In genomic region chr6:95819939-95820338, GRCh38 we compare ENCODE assay signal across 13 cellular contexts.
A peak's percentile ranks its signal among the peaks of the same experiment; 100 is the strongest.
DNase-seq lines count a peak whose midpoint lies in the region; ATAC-seq, FAIRE-seq and TF ChIP-seq lines count a peak whose summit lies in the region.
"Had no signal": no experiment of that assay in that cellular context is flagged by ENCODE, and none has a peak within 500 bp of the region (broad histone marks: within the 10 kb centered on the region; RNA-seq: fewer than 3 reads in every experiment).

No MANE protein-coding gene starts in this region.

- no peaks in the 10 kb centered on the region for H4K20me1 ChIP-seq in HepG2 (ENCODE audit: insufficient read depth, low read length)

- H3K27ac Mint-ChIP-seq in WTC11 (no peak overlapping the region), type B pancreatic cell (no peak overlapping the region)
- H3K27ac Mint-ChIP-seq: activated T-helper 1 cell treated with anti-CD3 and anti-CD28 coated beads, Interleukin-12 subunit alpha, Interleukin-12 subunit beta, Interleukin-2, Interleukin-4 antibody, amounts not matched to agents 30 ng/mL and 10 ng/mL and 1 ng/mL, durations not matched to agents 14 hours and 24 hours and 36 hours; stimulated activated effector memory CD8-positive, alpha-beta T cell treated with anti-CD3 and anti-CD28 coated beads, Interleukin-12 subunit alpha, Interleukin-12 subunit beta, amount 100 ng/mL, for 72 hours had no signal

- intact Hi-C loops in HepG2 (cut with micrococcal nuclease; ENCODE audit: unreplicated experiment) (loop anchor here (5.0 kb wide), 1 partner anchor 243 kb away; the partner anchor contains the start of gene MANEA), right lobe of liver (cut with DNase I) (no loop called here), gastrocnemius medialis (cut with DNase I; ENCODE audit: low total_unique reads) (no loop called here)

- FAIRE-seq in HepG2 (lab: Jason Lieb, UNC), result no peak

- H3K36me3 Mint-ChIP-seq in WTC11, result no peaks in the 10 kb centered on the region
- H3K36me3 Mint-ChIP-seq in type B pancreatic cell, result no peaks in the 10 kb centered on the region
- H3K36me3 Mint-ChIP-seq: stimulated activated effector memory CD8-positive, alpha-beta T cell treated with anti-CD3 and anti-CD28 coated beads, Interleukin-12 subunit alpha, Interleukin-12 subunit beta, amount 100 ng/mL, for 72 hours had no signal

- POLR2A ChIA-PET in HepG2 (lab: Yijun Ruan, JAX) (interaction anchor here (1.4 kb wide), 1 partner anchor 15 kb away, joined by 4 read pairs; no protein-coding TSS in a partner anchor), WTC11 (lab: Charles Lee) (no interaction called here)

- H3K4me2 ChIP-seq in HepG2 (ENCODE audit: low read depth, low read length), result no peak overlapping the region

- no peak for ATAC-seq in HepG2
- ATAC-seq in right lobe of liver, result no peak
- ATAC-seq in WTC11, result peak; percentile 69
- no peak for ATAC-seq in gastrocnemius medialis
- ATAC-seq: stimulated activated effector memory CD8-positive, alpha-beta T cell treated with anti-CD3 and anti-CD28 coated beads, Interleukin-12 subunit alpha, Interleukin-12 subunit beta, amount 100 ng/mL, for 72 hours had no signal

- H3K9ac ChIP-seq in HepG2 (ENCODE audit: insufficient read depth, low read depth, low read length), result no peak overlapping the region

- no peak overlapping the region for H3K4me3 Mint-ChIP-seq in WTC11
- H3K4me3 Mint-ChIP-seq in type B pancreatic cell, result no peak overlapping the region
- H3K4me3 Mint-ChIP-seq: activated T-helper 1 cell treated with anti-CD3 and anti-CD28 coated beads, Interleukin-12 subunit alpha, Interleukin-12 subunit beta, Interleukin-2, Interleukin-4 antibody, amounts not matched to agents 30 ng/mL and 10 ng/mL and 1 ng/mL, durations not matched to agents 14 hours and 24 hours and 36 hours; stimulated activated effector memory CD8-positive, alpha-beta T cell treated with anti-CD3 and anti-CD28 coated beads, Interleukin-12 subunit alpha, Interleukin-12 subunit beta, amount 100 ng/mL, for 72 hours had no signal

- H3K36me3 ChIP-seq in HepG2 (replicated peaks in 1 of 2; ENCODE audit: control insufficient read depth in 1 of 2, insufficient read depth in 2 of 2, low read length in 2 of 2) (no peaks in the 10 kb centered on the region), right lobe of liver (no peaks in the 10 kb centered on the region), gastrocnemius medialis (no peaks in the 10 kb centered on the region)
- H3K36me3 ChIP-seq: prostate gland had no signal

- H3K79me2 ChIP-seq in HepG2 (ENCODE audit: insufficient read depth, low read length), result no peaks in the 10 kb centered on the region

- in situ Hi-C loops in HepG2 (cut with HindIII; ENCODE audit: extremely low pct_ligation_motif_present, low pct_unique_long_range_greater_than_20kb) (no loop called here), KBM-7 (cut with MboI; ENCODE audit: low pct_unique_long_range_greater_than_20kb, low sequenced_read_pairs) (no loop called here), gastrocnemius medialis (cut with MboI; ENCODE audit: low sequenced_read_pairs in 4 of 4) (no loop called here)

- no peak for TF ChIP-seq RAD21 in HepG2 (CRISPR knock-in tag; IDR thresholded peaks at IDR 0.05)

- BruUV-seq in HepG2 (replicated peaks; lab: Mats Ljungman, UMichigan), result no TSS peak

- H3K4me1 ChIP-seq in HepG2 (ENCODE audit: insufficient read depth, low read length) (peaks cover 39% of the 10 kb centered on the region), right lobe of liver (peaks cover 0 to 13% (median 5%) of the 10 kb centered on the region in 4 donors), gastrocnemius medialis (no peaks in the 10 kb centered on the region)
- H3K4me1 ChIP-seq: prostate gland had no signal

- H3K27ac ChIP-seq in HepG2 (ENCODE audit: extremely low read length, insufficient read depth, low read length) (no peak overlapping the region), right lobe of liver (no peak overlapping the region), gastrocnemius medialis (no peak overlapping the region)
- H3K27ac ChIP-seq: prostate gland had no signal

- H3K27me3 Mint-ChIP-seq in WTC11 (ENCODE audit: low read depth), result peaks cover 13% of the 10 kb centered on the region
- H3K27me3 Mint-ChIP-seq in type B pancreatic cell, result no peaks in the 10 kb centered on the region

- H3K4me1 Mint-ChIP-seq in WTC11, result peaks cover 19% of the 10 kb centered on the region
- H3K4me1 Mint-ChIP-seq in type B pancreatic cell (ENCODE audit: unreplicated experiment), result no peaks in the 10 kb centered on the region
- H3K4me1 Mint-ChIP-seq: stimulated activated effector memory CD8-positive, alpha-beta T cell treated with anti-CD3 and anti-CD28 coated beads, Interleukin-12 subunit alpha, Interleukin-12 subunit beta, amount 100 ng/mL, for 72 hours had no signal

- no peaks in the 10 kb centered on the region for H3K9me3 ChIP-seq in HepG2 (ENCODE audit: low read length)
- no peaks in the 10 kb centered on the region for H3K9me3 ChIP-seq in right lobe of liver
- H3K9me3 ChIP-seq in gastrocnemius medialis, result no peaks in the 10 kb centered on the region
- H3K9me3 ChIP-seq: prostate gland had no signal

- no peak overlapping the region for H2AFZ ChIP-seq in HepG2 (ENCODE audit: low read length)

- H3K27me3 ChIP-seq in HepG2 (ENCODE audit: control insufficient read depth in 1 of 2, insufficient read depth in 2 of 2, low read length in 2 of 2) (no peaks in the 10 kb centered on the region), right lobe of liver (no peaks in the 10 kb centered on the region), gastrocnemius medialis (no peaks in the 10 kb centered on the region)

- TF ChIP-seq EP300 in HepG2 (IDR thresholded peaks at IDR 0.05; ENCODE audit: low read depth in 2 of 2, low read length in 2 of 2), result no peak
- no peak for TF ChIP-seq EP300 in HepG2 (CRISPR knock-in tag; IDR thresholded peaks at IDR 0.05; ENCODE audit: borderline replicate concordance)

- CTCF ChIA-PET in HepG2 (lab: Yijun Ruan, JAX; ENCODE audit: low intra/inter-chr PET ratio, low total read pairs) (interaction anchor here (0.8 kb wide), 1 partner anchor 171 kb away, joined by 3 read pairs; no protein-coding TSS in a partner anchor), WTC11 (lab: Charles Lee) (interaction anchor here (0.7 to 1.4 kb wide), 6 partner anchors 9 to 202 kb away, joined by 3 to 4 read pairs (median 4); no protein-coding TSS in a partner anchor)

- 83% methylated on average over 1 of the region's 2 CpGs for WGBS in HepG2 (ENCODE audit: low lambda C conversion rate)
- no CpG with 5 or more reads among the region's 2 CpGs for WGBS in right lobe of liver (ENCODE audit: insufficient coverage, low coverage, low lambda C conversion rate, missing lambda C conversion rate)

- peak; percentile 20; the same call in 1 of the 2 replicates for TF ChIP-seq CTCF in HepG2 (CRISPR knock-in tag; IDR thresholded peaks at IDR 0.05)
- peak in 2 of 4 donors; percentile 17 to 24 for TF ChIP-seq CTCF in right lobe of liver (IDR thresholded peaks at IDR 0.05)
- no peak for TF ChIP-seq CTCF in WTC11 (IDR thresholded peaks at IDR 0.05)
- peak; percentile 36 for TF ChIP-seq CTCF in type B pancreatic cell (conservative IDR thresholded peaks at IDR 0.05)
- TF ChIP-seq CTCF in gastrocnemius medialis (IDR thresholded peaks at IDR 0.05 in 4 of 5, conservative IDR thresholded peaks at IDR 0.05 in 1 of 5), result no peak

- DNase-seq in HepG2 (ENCODE audit: low spot score) (no peak), right lobe of liver (no peak), KBM-7 (peak; percentile 9), WTC11 (ENCODE audit: low spot score) (peak; percentile 28), type B pancreatic cell (ENCODE audit: extremely low spot score, unreplicated experiment) (no peak), NCI-H524 (lab: John Stamatoyannopoulos, UW) (no peak), NCI-H524 treated with DMSO at 0.1 percent for 48 hours (lab: John Stamatoyannopoulos, UW) (no peak), gastrocnemius medialis (no peak)
- DNase-seq: activated CD4-positive, CD25-positive, alpha-beta regulatory T cell treated with anti-CD3 and anti-CD28 coated beads, Interleukin-2, amount 50 U/mL, for 72 hours; aorta had no signal

- H3K9me3 Mint-ChIP-seq in WTC11 (peaks cover 15% of the 10 kb centered on the region), type B pancreatic cell (no peaks in the 10 kb centered on the region)

- no peak overlapping the region for H3K4me3 ChIP-seq in HepG2 (replicated peaks in 1 of 3; ENCODE audit: insufficient read depth in 1 of 3, low read depth in 2 of 3, low read length in 3 of 3)
- no peak overlapping the region for H3K4me3 ChIP-seq in right lobe of liver
- no peak overlapping the region for H3K4me3 ChIP-seq in gastrocnemius medialis
- H3K4me3 ChIP-seq: prostate gland had no signal

- TF ChIP-seq POLR2A in HepG2 (IDR thresholded peaks at IDR 0.05; ENCODE audit: insufficient read depth in 1 of 2, low read depth in 2 of 2, low read length in 2 of 2) (no peak), right lobe of liver (IDR thresholded peaks at IDR 0.05) (no peak), gastrocnemius medialis (IDR thresholded peaks at IDR 0.05) (no peak)

TF ChIP-seq in HepG2, 621 proteins besides CTCF, POLR2A, EP300 and RAD21 (continues in another document):
- no peak for TF ChIP-seq FOXJ3 (CRISPR knock-in tag; IDR thresholded peaks at IDR 0.05; ENCODE audit: borderline replicate concordance)
- TF ChIP-seq ZNF563 (CRISPR knock-in tag; IDR thresholded peaks at IDR 0.05), result no peak
- no peak for TF ChIP-seq MAZ (IDR thresholded peaks at IDR 0.05; ENCODE audit: borderline replicate concordance, low read depth, low read length)
- TF ChIP-seq MAZ (CRISPR knock-in tag; IDR thresholded peaks at IDR 0.05; ENCODE audit: low read depth), result no peak
- TF ChIP-seq GZF1 (CRISPR knock-in tag; IDR thresholded peaks at IDR 0.05), result no peak

TF ChIP-seq in WTC11, 78 proteins besides CTCF, POLR2A, EP300 and RAD21 (continues in another document):
- no peak for TF ChIP-seq FOXJ3 (CRISPR knock-in tag; IDR thresholded peaks at IDR 0.05; ENCODE audit: borderline replicate concordance)

Comparison
In these comparisons a context has a peak if more than half of its experiments do, and no peak if none do; other contexts are left out.
1. DNase-seq: peak in KBM-7 (single experiment) and WTC11 (single experiment); none in HepG2 (single experiment), right lobe of liver (0 of 3), type B pancreatic cell (single experiment), NCI-H524 (0 of 2), NCI-H524 treated with DMSO at 0.1 percent for 48 hours (single experiment) and gastrocnemius medialis (0 of 2).
2. CTCF ChIP-seq: peak in HepG2 (single experiment) and type B pancreatic cell (single experiment); none in WTC11 (single experiment) and gastrocnemius medialis (0 of 5).
3. Of the 50 proteins assayed by ChIP-seq in both HepG2 and WTC11: peak only in HepG2: CTCF; only in WTC11: none; in both: none; in neither: 49.